20 cellular contexts compared by ENCODE assay signal in genomic region chr7:1509226-1509625, GRCh38. TPM values are rescaled to one million over a fixed set of nuclear protein-coding genes. Genes with fewer than 3 reads are reported as not detected.
"Had no signal": no experiment of that assay in that cellular context is flagged by ENCODE, and none has a peak within 500 bp of the region (broad histone marks: within the 10 kb centered on the region; RNA-seq: fewer than 3 reads in every experiment).

No MANE protein-coding gene starts in this region.

- DNase-seq: activated CD4-positive, alpha-beta T cell treated with anti-CD3 and anti-CD28 coated beads, Interleukin-2, amount 50 U/mL, for 4 hours; activated CD8-positive, alpha-beta memory T cell treated with anti-CD3 and anti-CD28 coated beads, Interleukin-2, amount 10 ng/mL, durations not matched to agents 7 days and 5 days; activated naive CD4-positive, alpha-beta T cell treated with anti-CD3 and anti-CD28 coated beads for 36 hours; activated T-cell treated with anti-CD3 and anti-CD28 coated beads, Interleukin-2, amount 50 U/mL, for 1 hour; adrenal gland; effector CD4-positive, alpha-beta T cell; head of caudate nucleus; kidney; midbrain; ovary; sigmoid colon; stimulated activated CD4-positive, alpha-beta T cell treated with anti-CD3 and anti-CD28 coated beads, Interleukin-4, amount 100 ng/mL, for 24 hours; T-helper 9 cell; thyroid gland had no signal

- H3K4me3 ChIP-seq: adrenal gland, lung, ovary, sigmoid colon, SK-N-MC, thyroid gland had no signal

- H3K4me1 ChIP-seq: thyroid gland had no signal

- H3K9me3 Mint-ChIP-seq: activated naive CD4-positive, alpha-beta T cell treated with anti-CD3 and anti-CD28 coated beads for 36 hours; stimulated activated effector memory CD8-positive, alpha-beta T cell treated with anti-CD3 and anti-CD28 coated beads, Interleukin-12 subunit alpha, Interleukin-12 subunit beta, amount 100 ng/mL, for 72 hours had no signal

- ATAC-seq: activated CD8-positive, alpha-beta memory T cell treated with anti-CD3 and anti-CD28 coated beads, Interleukin-2, amount 10 ng/mL, durations not matched to agents 7 days and 5 days; left lobe of liver; stimulated activated effector memory CD8-positive, alpha-beta T cell treated with anti-CD3 and anti-CD28 coated beads, Interleukin-12 subunit alpha, Interleukin-12 subunit beta, amount 100 ng/mL, for 72 hours had no signal

- H3K36me3 Mint-ChIP-seq: activated CD8-positive, alpha-beta memory T cell treated with anti-CD3 and anti-CD28 coated beads, Interleukin-2, amount 10 ng/mL, durations not matched to agents 7 days and 5 days; stimulated activated effector memory CD8-positive, alpha-beta T cell treated with anti-CD3 and anti-CD28 coated beads, Interleukin-12 subunit alpha, Interleukin-12 subunit beta, amount 100 ng/mL, for 72 hours had no signal

- H3K27ac Mint-ChIP-seq: activated naive CD4-positive, alpha-beta T cell treated with anti-CD3 and anti-CD28 coated beads for 36 hours had no signal

- H3K4me3 Mint-ChIP-seq: activated CD8-positive, alpha-beta memory T cell treated with anti-CD3 and anti-CD28 coated beads, Interleukin-2, amount 10 ng/mL, durations not matched to agents 7 days and 5 days; activated naive CD4-positive, alpha-beta T cell treated with anti-CD3 and anti-CD28 coated beads for 36 hours; stimulated activated effector memory CD8-positive, alpha-beta T cell treated with anti-CD3 and anti-CD28 coated beads, Interleukin-12 subunit alpha, Interleukin-12 subunit beta, amount 100 ng/mL, for 72 hours had no signal

- H3K27me3 Mint-ChIP-seq: activated CD8-positive, alpha-beta memory T cell treated with anti-CD3 and anti-CD28 coated beads, Interleukin-2, amount 10 ng/mL, durations not matched to agents 7 days and 5 days had no signal

- H3K36me3 ChIP-seq: adrenal gland, ovary, sigmoid colon, thyroid gland had no signal

- H3K9me3 ChIP-seq: adrenal gland, ovary, sigmoid colon, thyroid gland had no signal

- H3K27me3 ChIP-seq: adrenal gland, ovary, thyroid gland had no signal

- H3K27ac ChIP-seq: adrenal gland, ovary, sigmoid colon, SK-N-MC, thyroid gland had no signal

RNA-seq across cellular contexts. Expression of gene TMEM184A, which starts 46.8 kb away (rescaled TPM):
- total RNA-seq: activated CD8-positive, alpha-beta memory T cell treated with anti-CD3 and anti-CD28 coated beads, Interleukin-2, amount 10 ng/mL, durations not matched to agents 7 days and 5 days; frontal cortex had no signal
- polyA plus RNA-seq: neural cell had no signal
